1 cellular context compared by ENCODE assay signal in the genomic region with DNA sequence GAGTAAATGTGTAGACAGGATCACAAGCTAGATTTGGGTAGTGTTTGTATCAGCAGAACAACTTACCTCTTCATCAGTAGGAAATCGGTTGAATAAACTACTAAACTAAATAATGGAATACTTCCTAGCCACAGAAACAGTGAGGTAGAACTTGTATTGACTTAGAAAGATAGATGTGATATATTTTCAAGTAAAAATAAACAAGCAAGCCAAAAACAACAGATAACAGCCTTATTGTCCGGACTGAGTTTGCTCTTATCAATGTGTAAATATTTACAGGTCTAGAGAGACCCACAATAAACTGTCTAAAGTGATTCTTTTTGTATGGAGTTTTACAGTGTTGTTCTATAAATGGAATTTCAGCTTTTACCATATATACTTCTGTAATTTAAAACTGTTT.
TF ChIP-seq lines count a peak whose summit lies in the region.

No MANE protein-coding gene starts in this region.

TF ChIP-seq in HepG2, 621 proteins besides CTCF, POLR2A, EP300 and RAD21 (continued from another document):
- TF ChIP-seq, protein P1, sequence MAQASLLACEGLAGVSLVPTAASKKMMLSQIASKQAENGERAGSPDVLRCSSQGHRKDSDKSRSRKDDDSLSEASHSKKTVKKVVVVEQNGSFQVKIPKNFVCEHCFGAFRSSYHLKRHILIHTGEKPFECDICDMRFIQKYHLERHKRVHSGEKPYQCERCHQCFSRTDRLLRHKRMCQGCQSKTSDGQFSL (CRISPR knock-in tag; IDR thresholded peaks at IDR 0.05), result no peak
- TF ChIP-seq ZNF468 (CRISPR knock-in tag; IDR thresholded peaks at IDR 0.05) (no peak), BCL6 (CRISPR knock-in tag; IDR thresholded peaks at IDR 0.05) (peak; percentile 85), ZNF567 (CRISPR knock-in tag; IDR thresholded peaks at IDR 0.05; ENCODE audit: borderline replicate concordance) (no peak), HHEX (CRISPR knock-in tag; IDR thresholded peaks at IDR 0.05) (peak; percentile 85), SOX6 (IDR thresholded peaks at IDR 0.05) (no peak), SOX6 (CRISPR knock-in tag; IDR thresholded peaks at IDR 0.05) (no peak), SKI (IDR thresholded peaks at IDR 0.05; ENCODE audit: partially characterized antibody) (peak; percentile 46), SATB2 (CRISPR knock-in tag; IDR thresholded peaks at IDR 0.05) (no peak), ZNF326 (CRISPR knock-in tag; IDR thresholded peaks at IDR 0.05; ENCODE audit: borderline replicate concordance) (no peak), FOXA1 (IDR thresholded peaks at IDR 0.05) (no peak), FOXA1 (CRISPR knock-in tag; IDR thresholded peaks at IDR 0.05) (0 out of 2 replicates have a peak, but pooled peaks have one; percentile 24), TARDBP (CRISPR knock-in tag; IDR thresholded peaks at IDR 0.05) (no peak), SMAD3 (CRISPR knock-in tag; IDR thresholded peaks at IDR 0.05) (no peak), PHF20 (CRISPR knock-in tag; IDR thresholded peaks at IDR 0.05) (no peak), HMG20A (CRISPR knock-in tag; IDR thresholded peaks at IDR 0.05; ENCODE audit: borderline replicate concordance) (peak; percentile 42; the same call in 1 of the 2 replicates), ZNF3 (CRISPR knock-in tag; IDR thresholded peaks at IDR 0.05) (no peak), FOXP1 (IDR thresholded peaks at IDR 0.05) (no peak), FOXP1 (CRISPR knock-in tag; IDR thresholded peaks at IDR 0.05) (peak; percentile 41; the same call in 1 of the 2 replicates), RERE (CRISPR knock-in tag; IDR thresholded peaks at IDR 0.05; ENCODE audit: low read depth) (0 out of 2 replicates have a peak, but pooled peaks have one; percentile 45), SOX13 (IDR thresholded peaks at IDR 0.05) (no peak), SOX13 (CRISPR knock-in tag; conservative IDR thresholded peaks at IDR 0.05 in 1 of 2, IDR thresholded peaks at IDR 0.05 in 1 of 2) (peak in 1 of 2 experiments; percentile 39; a peak in 1 of 4 replicates), ARID5B (CRISPR knock-in tag; IDR thresholded peaks at IDR 0.05) (peak; percentile 57; the same call in 1 of the 2 replicates), SP2 (CRISPR knock-in tag; IDR thresholded peaks at IDR 0.05) (no peak)
- TF ChIP-seq, protein P2, sequence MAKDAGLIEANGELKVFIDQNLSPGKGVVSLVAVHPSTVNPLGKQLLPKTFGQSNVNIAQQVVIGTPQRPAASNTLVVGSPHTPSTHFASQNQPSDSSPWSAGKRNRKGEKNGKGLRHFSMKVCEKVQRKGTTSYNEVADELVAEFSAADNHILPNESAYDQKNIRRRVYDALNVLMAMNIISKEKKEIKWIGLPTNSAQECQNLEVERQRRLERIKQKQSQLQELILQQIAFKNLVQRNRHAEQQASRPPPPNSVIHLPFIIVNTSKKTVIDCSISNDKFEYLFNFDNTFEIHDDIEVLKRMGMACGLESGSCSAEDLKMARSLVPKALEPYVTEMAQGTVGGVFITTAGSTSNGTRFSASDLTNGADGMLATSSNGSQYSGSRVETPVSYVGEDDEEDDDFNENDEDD (CRISPR knock-in tag; IDR thresholded peaks at IDR 0.05; ENCODE audit: borderline replicate concordance), result no peak
- TF ChIP-seq, protein P3, sequence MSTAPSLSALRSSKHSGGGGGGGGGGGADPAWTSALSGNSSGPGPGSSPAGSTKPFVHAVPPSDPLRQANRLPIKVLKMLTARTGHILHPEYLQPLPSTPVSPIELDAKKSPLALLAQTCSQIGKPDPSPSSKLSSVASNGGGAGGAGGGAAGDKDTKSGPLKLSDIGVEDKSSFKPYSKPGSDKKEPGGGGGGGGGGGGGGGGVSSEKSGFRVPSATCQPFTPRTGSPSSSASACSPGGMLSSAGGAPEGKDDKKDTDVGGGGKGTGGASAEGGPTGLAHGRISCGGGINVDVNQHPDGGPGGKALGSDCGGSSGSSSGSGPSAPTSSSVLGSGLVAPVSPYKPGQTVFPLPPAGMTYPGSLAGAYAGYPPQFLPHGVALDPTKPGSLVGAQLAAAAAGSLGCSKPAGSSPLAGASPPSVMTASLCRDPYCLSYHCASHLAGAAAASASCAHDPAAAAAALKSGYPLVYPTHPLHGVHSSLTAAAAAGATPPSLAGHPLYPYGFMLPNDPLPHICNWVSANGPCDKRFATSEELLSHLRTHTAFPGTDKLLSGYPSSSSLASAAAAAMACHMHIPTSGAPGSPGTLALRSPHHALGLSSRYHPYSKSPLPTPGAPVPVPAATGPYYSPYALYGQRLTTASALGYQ (CRISPR knock-in tag; IDR thresholded peaks at IDR 0.05), result 0 out of 2 replicates have a peak, but pooled peaks have one; percentile 21
- TF ChIP-seq, protein P4, sequence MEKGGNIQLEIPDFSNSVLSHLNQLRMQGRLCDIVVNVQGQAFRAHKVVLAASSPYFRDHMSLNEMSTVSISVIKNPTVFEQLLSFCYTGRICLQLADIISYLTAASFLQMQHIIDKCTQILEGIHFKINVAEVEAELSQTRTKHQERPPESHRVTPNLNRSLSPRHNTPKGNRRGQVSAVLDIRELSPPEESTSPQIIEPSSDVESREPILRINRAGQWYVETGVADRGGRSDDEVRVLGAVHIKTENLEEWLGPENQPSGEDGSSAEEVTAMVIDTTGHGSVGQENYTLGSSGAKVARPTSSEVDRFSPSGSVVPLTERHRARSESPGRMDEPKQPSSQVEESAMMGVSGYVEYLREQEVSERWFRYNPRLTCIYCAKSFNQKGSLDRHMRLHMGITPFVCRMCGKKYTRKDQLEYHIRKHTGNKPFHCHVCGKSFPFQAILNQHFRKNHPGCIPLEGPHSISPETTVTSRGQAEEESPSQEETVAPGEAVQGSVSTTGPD (CRISPR knock-in tag; IDR thresholded peaks at IDR 0.05), result no peak
